ENCODE assay signal across 10 cellular contexts in genomic region chr15:74664028-74664616, GRCh38. TPM values are rescaled to one million over a fixed set of nuclear protein-coding genes. Genes with fewer than 3 reads are reported as not detected.
DNase-seq lines count a peak whose midpoint lies in the region; TF ChIP-seq lines count a peak whose summit lies in the region.
"Had no signal": no experiment of that assay in that cellular context is flagged by ENCODE, and none has a peak within 500 bp of the region (broad histone marks: within the 10 kb centered on the region; RNA-seq: fewer than 3 reads in every experiment).

No MANE protein-coding gene starts in this region.

- H3K4me2 ChIP-seq in Karpas-422 (ENCODE audit: low read depth, low read length, poor library complexity, severe bottlenecking), result no peak overlapping the region

- H3K36me3 Mint-ChIP-seq in CD14-positive monocyte, result peaks cover 31 to 32% of the 10 kb centered on the region in 2 donors
- H3K36me3 Mint-ChIP-seq in activated CD4-positive, alpha-beta T cell treated with anti-CD3 and anti-CD28 coated beads, Interleukin-2, amount 10 ng/mL, durations not matched to agents 24 days and 14 days (ENCODE audit: low read depth), result peaks cover 1% of the 10 kb centered on the region

- H3K79me2 ChIP-seq in Karpas-422 (ENCODE audit: low read length), result peaks cover 70% of the 10 kb centered on the region

- no peak overlapping the region for H3K4me3 Mint-ChIP-seq in CD14-positive monocyte
- H3K4me3 Mint-ChIP-seq in activated CD4-positive, alpha-beta T cell treated with anti-CD3 and anti-CD28 coated beads, Interleukin-2, amount 10 ng/mL, durations not matched to agents 24 days and 14 days, result no peak overlapping the region
- H3K4me3 Mint-ChIP-seq: activated CD4-positive, alpha-beta T cell treated with anti-CD3 and anti-CD28 coated beads for 36 hours had no signal

- H3K4me3 ChIP-seq in stomach smooth muscle (ENCODE audit: low read length in 2 of 2), result no peak overlapping the region
- no peak overlapping the region for H3K4me3 ChIP-seq in Karpas-422 (ENCODE audit: low read length)

- no peaks in the 10 kb centered on the region for H3K9me3 Mint-ChIP-seq in CD14-positive monocyte
- H3K9me3 Mint-ChIP-seq in activated CD4-positive, alpha-beta T cell treated with anti-CD3 and anti-CD28 coated beads, Interleukin-2, amount 10 ng/mL, durations not matched to agents 24 days and 14 days, result no peaks in the 10 kb centered on the region

- H3K9me2 ChIP-seq in Karpas-422 (replicated peaks; ENCODE audit: insufficient read depth, low read length), result no peaks in the 10 kb centered on the region

- H3K36me3 ChIP-seq in stomach smooth muscle (ENCODE audit: control insufficient read depth in 2 of 2, insufficient read depth in 2 of 2, low read length in 2 of 2) (peaks cover 0 to 2% of the 10 kb centered on the region in 2 donors), Karpas-422 (ENCODE audit: insufficient read depth, low read length) (peaks cover 4% of the 10 kb centered on the region; the same call in 1 of the 2 replicates)

- intact Hi-C loops in CD14-positive monocyte (cut with micrococcal nuclease), result no loop called here
- intact Hi-C loops in activated CD4-positive, alpha-beta T cell treated with anti-CD3 and anti-CD28 coated beads, Interleukin-2, amount 10 ng/mL, durations not matched to agents 24 days and 14 days (cut with micrococcal nuclease), result no loop called here

- H3K27ac ChIP-seq in stomach smooth muscle (ENCODE audit: low read length) (peak overlapping the region; percentile 7), Karpas-422 (ENCODE audit: low read length) (no peak overlapping the region)

- H3K27ac Mint-ChIP-seq in CD14-positive monocyte, result no peak overlapping the region
- H3K27ac Mint-ChIP-seq in activated CD4-positive, alpha-beta T cell treated with anti-CD3 and anti-CD28 coated beads, Interleukin-2, amount 10 ng/mL, durations not matched to agents 24 days and 14 days, result no peak overlapping the region
- H3K27ac Mint-ChIP-seq: activated CD4-positive, alpha-beta T cell treated with anti-CD3 and anti-CD28 coated beads for 36 hours had no signal

- H4K20me1 ChIP-seq in Karpas-422 (ENCODE audit: insufficient read depth, low read depth, low read length), result 0 out of 2 replicates have a peak, but pooled peaks cover 3% of the 10 kb centered on the region

- no peak overlapping the region for H2AFZ ChIP-seq in Karpas-422 (ENCODE audit: low read length)

- H3K9ac ChIP-seq in stomach smooth muscle (ENCODE audit: low read length in 2 of 2) (no peak overlapping the region), Karpas-422 (ENCODE audit: low read length) (no peak overlapping the region)

- no peaks in the 10 kb centered on the region for H3K27me3 Mint-ChIP-seq in CD14-positive monocyte (ENCODE audit: low read depth in 3 of 3)
- no peaks in the 10 kb centered on the region for H3K27me3 Mint-ChIP-seq in activated CD4-positive, alpha-beta T cell treated with anti-CD3 and anti-CD28 coated beads, Interleukin-2, amount 10 ng/mL, durations not matched to agents 24 days and 14 days
- H3K27me3 Mint-ChIP-seq: activated CD4-positive, alpha-beta T cell treated with anti-CD3 and anti-CD28 coated beads for 36 hours had no signal

- DNase-seq in HuH-7 (ENCODE audit: low spot score) (peak; percentile 25), cerebellar cortex (ENCODE audit: low spot score) (peak; percentile 22), kidney tubule cell (ENCODE audit: low spot score) (peak; percentile 42), Karpas-422 (no peak), CD14-positive monocyte (ENCODE audit: low spot score) (no peak)
- DNase-seq in stimulated activated naive CD4-positive, alpha-beta T cell (lab: John Stamatoyannopoulos, UW), result no peak
- no peak for DNase-seq in activated CD4-positive, alpha-beta T cell treated with anti-CD3 and anti-CD28 coated beads, Interleukin-2, amount 10 ng/mL, durations not matched to agents 24 days and 14 days
- DNase-seq: activated CD4-positive, alpha-beta T cell treated with anti-CD3 and anti-CD28 coated beads for 36 hours; NCI-H524 had no signal

- peaks cover 9% of the 10 kb centered on the region for H3K4me1 Mint-ChIP-seq in CD14-positive monocyte
- H3K4me1 Mint-ChIP-seq in activated CD4-positive, alpha-beta T cell treated with anti-CD3 and anti-CD28 coated beads, Interleukin-2, amount 10 ng/mL, durations not matched to agents 24 days and 14 days, result peaks cover 5% of the 10 kb centered on the region

- H3K27me3 ChIP-seq in stomach smooth muscle (ENCODE audit: control insufficient read depth in 1 of 2, insufficient read depth in 2 of 2, low read length in 2 of 2) (no peaks in the 10 kb centered on the region), Karpas-422 (ENCODE audit: low read length) (no peaks in the 10 kb centered on the region)

- no peaks in the 10 kb centered on the region for H3K9me3 ChIP-seq in stomach smooth muscle (ENCODE audit: control insufficient read depth in 2 of 2, low read length in 2 of 2)
- no peaks in the 10 kb centered on the region for H3K9me3 ChIP-seq in Karpas-422 (ENCODE audit: low read length)

- TF ChIP-seq CTCF in CD14-positive monocyte (IDR thresholded peaks at IDR 0.05), result no peak

- H3K4me1 ChIP-seq in stomach smooth muscle (ENCODE audit: control insufficient read depth, insufficient read depth, low read length), result peaks cover 4% of the 10 kb centered on the region
- H3K4me1 ChIP-seq in Karpas-422 (ENCODE audit: low read length), result no peaks in the 10 kb centered on the region

RNA-seq across cellular contexts. Expression of gene EDC3, which starts 31.7 kb away (rescaled TPM):
- 14.7 and 19.9 TPM in 2 replicates for total RNA-seq in Karpas-422 (2014; rRNA removed; shearing (Covaris generic); ENCODE audit: low replicate concordance)
- polyA plus RNA-seq in CD14-positive monocyte, result 10 to 100 TPM; 10.0 to 10.5 TPM
- 45.7 and 50.2 TPM in 2 replicates for total RNA-seq in activated CD4-positive, alpha-beta T cell treated with anti-CD3 and anti-CD28 coated beads, Interleukin-2, amount 10 ng/mL, durations not matched to agents 24 days and 14 days

RNA-seq across cellular contexts. Expression of gene CLK3, which starts 48.5 kb away (rescaled TPM):
- total RNA-seq in Karpas-422 (2014; rRNA removed; shearing (Covaris generic); ENCODE audit: low replicate concordance), result 114 and 147 TPM in 2 replicates
- polyA plus RNA-seq in CD14-positive monocyte, result 10 to 100 TPM; 27.6 to 33.2 TPM
- 112 and 113 TPM in 2 replicates for total RNA-seq in activated CD4-positive, alpha-beta T cell treated with anti-CD3 and anti-CD28 coated beads, Interleukin-2, amount 10 ng/mL, durations not matched to agents 24 days and 14 days

Comparison
In these comparisons a context has a peak if more than half of its experiments do, and no peak if none do; other contexts are left out.
1. DNase-seq: peak in HuH-7 (single experiment), cerebellar cortex (single experiment) and kidney tubule cell (single experiment); none in stimulated activated naive CD4-positive, alpha-beta T cell (0 of 6), Karpas-422 (single experiment), CD14-positive monocyte (single experiment) and activated CD4-positive, alpha-beta T cell treated with anti-CD3 and anti-CD28 coated beads, Interleukin-2, amount 10 ng/mL, durations not matched to agents 24 days and 14 days (single experiment).